Comparison of ENCODE assay signal across 1 cellular context in the genomic region with DNA sequence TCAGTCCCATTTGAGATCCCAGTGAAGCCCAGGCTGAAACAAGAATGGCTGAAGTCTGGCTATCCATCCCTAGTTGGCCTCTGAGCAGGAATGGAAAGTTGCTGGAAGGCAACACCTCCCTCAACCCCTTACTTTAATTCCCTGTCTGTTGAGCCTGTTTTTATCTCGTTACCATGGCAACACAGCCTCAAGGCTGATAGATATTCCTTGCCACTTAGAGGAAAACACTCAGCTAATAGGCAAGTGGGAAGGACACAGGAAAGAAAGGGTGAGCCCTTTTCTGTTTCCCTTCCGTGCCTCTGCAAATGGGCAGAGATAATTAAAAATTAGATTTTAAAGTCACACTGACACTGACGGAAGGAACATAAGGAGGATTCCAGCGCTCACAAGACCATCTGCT.
TF ChIP-seq lines count a peak whose summit lies in the region.

No MANE protein-coding gene starts in this region.

TF ChIP-seq in HEK293, 187 proteins besides CTCF, POLR2A, EP300 and RAD21 (continued from another document):
- TF ChIP-seq, protein P1, sequence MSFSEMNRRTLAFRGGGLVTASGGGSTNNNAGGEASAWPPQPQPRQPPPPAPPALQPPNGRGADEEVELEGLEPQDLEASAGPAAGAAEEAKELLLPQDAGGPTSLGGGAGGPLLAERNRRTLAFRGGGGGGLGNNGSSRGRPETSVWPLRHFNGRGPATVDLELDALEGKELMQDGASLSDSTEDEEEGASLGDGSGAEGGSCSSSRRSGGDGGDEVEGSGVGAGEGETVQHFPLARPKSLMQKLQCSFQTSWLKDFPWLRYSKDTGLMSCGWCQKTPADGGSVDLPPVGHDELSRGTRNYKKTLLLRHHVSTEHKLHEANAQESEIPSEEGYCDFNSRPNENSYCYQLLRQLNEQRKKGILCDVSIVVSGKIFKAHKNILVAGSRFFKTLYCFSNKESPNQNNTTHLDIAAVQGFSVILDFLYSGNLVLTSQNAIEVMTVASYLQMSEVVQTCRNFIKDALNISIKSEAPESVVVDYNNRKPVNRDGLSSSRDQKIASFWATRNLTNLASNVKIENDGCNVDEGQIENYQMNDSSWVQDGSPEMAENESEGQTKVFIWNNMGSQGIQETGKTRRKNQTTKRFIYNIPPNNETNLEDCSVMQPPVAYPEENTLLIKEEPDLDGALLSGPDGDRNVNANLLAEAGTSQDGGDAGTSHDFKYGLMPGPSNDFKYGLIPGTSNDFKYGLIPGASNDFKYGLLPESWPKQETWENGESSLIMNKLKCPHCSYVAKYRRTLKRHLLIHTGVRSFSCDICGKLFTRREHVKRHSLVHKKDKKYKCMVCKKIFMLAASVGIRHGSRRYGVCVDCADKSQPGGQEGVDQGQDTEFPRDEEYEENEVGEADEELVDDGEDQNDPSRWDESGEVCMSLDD (tag by site-specific recombination; IDR thresholded peaks at IDR 0.05) = no peak
- TF ChIP-seq HOXC10 (CRISPR knock-in tag; IDR thresholded peaks at IDR 0.05) = no peak
- TF ChIP-seq, protein P2, sequence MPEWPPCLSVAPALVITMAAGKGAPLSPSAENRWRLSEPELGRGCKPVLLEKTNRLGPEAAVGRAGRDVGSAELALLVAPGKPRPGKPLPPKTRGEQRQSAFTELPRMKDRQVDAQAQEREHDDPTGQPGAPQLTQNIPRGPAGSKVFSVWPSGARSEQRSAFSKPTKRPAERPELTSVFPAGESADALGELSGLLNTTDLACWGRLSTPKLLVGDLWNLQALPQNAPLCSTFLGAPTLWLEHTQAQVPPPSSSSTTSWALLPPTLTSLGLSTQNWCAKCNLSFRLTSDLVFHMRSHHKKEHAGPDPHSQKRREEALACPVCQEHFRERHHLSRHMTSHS (tag by site-specific recombination; IDR thresholded peaks at IDR 0.05) = no peak
- peak; percentile 48; the same call in 1 of the 2 replicates for TF ChIP-seq ZNF561 (tag by site-specific recombination; IDR thresholded peaks at IDR 0.05; ENCODE audit: borderline replicate concordance)
- no peak for TF ChIP-seq ZNF433 (tag by site-specific recombination; IDR thresholded peaks at IDR 0.05; ENCODE audit: low read depth)
- no peak for TF ChIP-seq ZNF596 (tag by site-specific recombination; IDR thresholded peaks at IDR 0.05)
